Comparison of ENCODE assay signal across 1 cellular context in the genomic region with DNA sequence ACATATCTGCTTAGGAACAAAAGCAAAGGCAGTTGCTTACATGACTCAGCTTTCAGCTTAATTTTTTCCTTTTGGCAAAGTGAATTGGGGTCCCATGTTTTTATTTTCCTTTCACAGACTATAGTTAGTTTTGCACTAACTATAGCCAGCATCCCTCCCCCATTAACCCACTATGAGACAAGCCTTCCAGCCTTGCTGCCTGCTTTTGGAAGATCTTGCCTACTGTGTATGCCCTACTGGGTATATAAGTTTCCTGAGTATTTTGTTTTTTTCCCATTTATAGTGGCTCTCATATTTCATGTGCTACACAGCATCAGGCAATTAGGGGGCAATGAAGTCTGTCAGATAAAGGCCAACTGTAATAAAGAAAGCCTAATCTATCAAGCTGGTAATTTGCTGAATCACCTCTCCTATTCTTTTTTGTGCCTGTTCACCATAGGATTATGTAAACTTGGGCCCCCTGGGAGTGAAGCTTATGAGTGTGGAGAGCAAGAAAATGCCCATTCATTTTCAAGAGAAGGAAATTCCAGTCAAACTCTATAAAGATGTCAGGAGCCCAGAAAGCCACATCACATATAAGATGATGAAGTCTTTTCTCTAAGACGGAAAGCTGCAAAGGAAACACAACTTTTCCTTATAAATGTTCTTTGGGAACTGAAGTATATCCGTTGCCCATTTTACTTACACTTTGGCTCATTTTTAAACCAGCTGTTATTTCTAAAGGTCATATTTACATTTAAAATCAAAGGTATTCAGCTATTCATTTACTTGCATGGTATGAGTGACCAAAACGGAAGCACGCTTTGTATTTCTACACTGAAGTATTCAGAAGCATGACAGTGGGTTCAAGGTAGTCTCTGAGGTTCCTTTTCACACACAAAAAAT.
TF ChIP-seq lines count a peak whose summit lies in the region.

No MANE protein-coding gene starts in this region.

TF ChIP-seq in HepG2, 621 proteins besides CTCF, POLR2A, EP300 and RAD21 (continued from another document and continues in another):
- TF ChIP-seq, protein P1, sequence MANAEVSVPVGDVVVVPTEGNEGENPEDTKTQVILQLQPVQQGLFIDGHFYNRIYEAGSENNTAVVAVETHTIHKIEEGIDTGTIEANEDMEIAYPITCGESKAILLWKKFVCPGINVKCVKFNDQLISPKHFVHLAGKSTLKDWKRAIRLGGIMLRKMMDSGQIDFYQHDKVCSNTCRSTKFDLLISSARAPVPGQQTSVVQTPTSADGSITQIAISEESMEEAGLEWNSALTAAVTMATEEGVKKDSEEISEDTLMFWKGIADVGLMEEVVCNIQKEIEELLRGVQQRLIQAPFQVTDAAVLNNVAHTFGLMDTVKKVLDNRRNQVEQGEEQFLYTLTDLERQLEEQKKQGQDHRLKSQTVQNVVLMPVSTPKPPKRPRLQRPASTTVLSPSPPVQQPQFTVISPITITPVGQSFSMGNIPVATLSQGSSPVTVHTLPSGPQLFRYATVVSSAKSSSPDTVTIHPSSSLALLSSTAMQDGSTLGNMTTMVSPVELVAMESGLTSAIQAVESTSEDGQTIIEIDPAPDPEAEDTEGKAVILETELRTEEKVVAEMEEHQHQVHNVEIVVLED (CRISPR knock-in tag; IDR thresholded peaks at IDR 0.05; ENCODE audit: borderline replicate concordance) = no peak
- TF ChIP-seq IKZF1 (IDR thresholded peaks at IDR 0.05) (no peak), MZF1 (CRISPR knock-in tag; IDR thresholded peaks at IDR 0.05; ENCODE audit: borderline replicate concordance) (no peak), HNRNPH1 (optimal IDR thresholded peaks at IDR 0.05; ENCODE audit: low read depth, low read length) (no peak), NFATC3 (CRISPR knock-in tag; IDR thresholded peaks at IDR 0.05) (no peak), FIP1L1 (IDR thresholded peaks at IDR 0.05; ENCODE audit: borderline replicate concordance, insufficient read depth, low read depth, low read length) (no peak), GTF3A (CRISPR knock-in tag; conservative IDR thresholded peaks at IDR 0.05) (no peak), ZMYM2 (CRISPR knock-in tag; IDR thresholded peaks at IDR 0.05) (no peak), ZNF383 (CRISPR knock-in tag; IDR thresholded peaks at IDR 0.05; ENCODE audit: borderline replicate concordance) (no peak), FOXK1 (CRISPR knock-in tag; IDR thresholded peaks at IDR 0.05; ENCODE audit: borderline replicate concordance, low read depth) (0 out of 2 replicates have a peak, but pooled peaks have one; percentile 7), THAP11 (CRISPR knock-in tag; IDR thresholded peaks at IDR 0.05) (no peak), MTA1 (CRISPR knock-in tag; IDR thresholded peaks at IDR 0.05; ENCODE audit: borderline replicate concordance) (no peak), YEATS4 (CRISPR knock-in tag; IDR thresholded peaks at IDR 0.05; ENCODE audit: borderline replicate concordance) (no peak), TMF1 (CRISPR knock-in tag; IDR thresholded peaks at IDR 0.05; ENCODE audit: low read depth) (no peak), MEIS1 (CRISPR knock-in tag; IDR thresholded peaks at IDR 0.05; ENCODE audit: borderline replicate concordance) (no peak), ZNF382 (CRISPR knock-in tag; IDR thresholded peaks at IDR 0.05; ENCODE audit: borderline replicate concordance) (no peak), MTA3 (CRISPR knock-in tag; IDR thresholded peaks at IDR 0.05) (no peak), ZNF768 (CRISPR knock-in tag; IDR thresholded peaks at IDR 0.05) (no peak), NFE2L2 (IDR thresholded peaks at IDR 0.05; ENCODE audit: low read length) (peak; percentile 70; the same call in 1 of the 2 replicates), ZNF547 (CRISPR knock-in tag; IDR thresholded peaks at IDR 0.05) (no peak), ZNF616 (CRISPR knock-in tag; IDR thresholded peaks at IDR 0.05; ENCODE audit: low read depth) (no peak), GATAD2A (CRISPR knock-in tag; IDR thresholded peaks at IDR 0.05) (peak; percentile 66), KLF15 (CRISPR knock-in tag; IDR thresholded peaks at IDR 0.05; ENCODE audit: borderline replicate concordance) (no peak), ETV5 (CRISPR knock-in tag; IDR thresholded peaks at IDR 0.05; ENCODE audit: borderline replicate concordance) (peak; percentile 54; the same call in 1 of the 2 replicates), PTBP1 (IDR thresholded peaks at IDR 0.05; ENCODE audit: low read depth, low read length, poor library complexity, severe bottlenecking) (no peak)
- TF ChIP-seq, protein P2, sequence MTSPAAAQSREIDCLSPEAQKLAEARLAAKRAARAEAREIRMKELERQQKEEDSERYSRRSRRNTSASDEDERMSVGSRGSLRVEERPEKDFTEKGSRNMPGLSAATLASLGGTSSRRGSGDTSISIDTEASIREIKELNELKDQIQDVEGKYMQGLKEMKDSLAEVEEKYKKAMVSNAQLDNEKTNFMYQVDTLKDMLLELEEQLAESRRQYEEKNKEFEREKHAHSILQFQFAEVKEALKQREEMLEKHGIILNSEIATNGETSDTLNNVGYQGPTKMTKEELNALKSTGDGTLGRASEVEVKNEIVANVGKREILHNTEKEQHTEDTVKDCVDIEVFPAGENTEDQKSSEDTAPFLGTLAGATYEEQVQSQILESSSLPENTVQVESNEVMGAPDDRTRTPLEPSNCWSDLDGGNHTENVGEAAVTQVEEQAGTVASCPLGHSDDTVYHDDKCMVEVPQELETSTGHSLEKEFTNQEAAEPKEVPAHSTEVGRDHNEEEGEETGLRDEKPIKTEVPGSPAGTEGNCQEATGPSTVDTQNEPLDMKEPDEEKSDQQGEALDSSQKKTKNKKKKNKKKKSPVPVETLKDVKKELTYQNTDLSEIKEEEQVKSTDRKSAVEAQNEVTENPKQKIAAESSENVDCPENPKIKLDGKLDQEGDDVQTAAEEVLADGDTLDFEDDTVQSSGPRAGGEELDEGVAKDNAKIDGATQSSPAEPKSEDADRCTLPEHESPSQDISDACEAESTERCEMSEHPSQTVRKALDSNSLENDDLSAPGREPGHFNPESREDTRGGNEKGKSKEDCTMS (CRISPR knock-in tag; conservative IDR thresholded peaks at IDR 0.05) = no peak
- TF ChIP-seq, protein P3, sequence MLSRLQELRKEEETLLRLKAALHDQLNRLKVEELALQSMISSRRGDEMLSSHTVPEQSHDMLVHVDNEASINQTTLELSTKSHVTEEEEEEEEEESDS (CRISPR knock-in tag; IDR thresholded peaks at IDR 0.05; ENCODE audit: borderline replicate concordance) = no peak
- TF ChIP-seq, protein P4, sequence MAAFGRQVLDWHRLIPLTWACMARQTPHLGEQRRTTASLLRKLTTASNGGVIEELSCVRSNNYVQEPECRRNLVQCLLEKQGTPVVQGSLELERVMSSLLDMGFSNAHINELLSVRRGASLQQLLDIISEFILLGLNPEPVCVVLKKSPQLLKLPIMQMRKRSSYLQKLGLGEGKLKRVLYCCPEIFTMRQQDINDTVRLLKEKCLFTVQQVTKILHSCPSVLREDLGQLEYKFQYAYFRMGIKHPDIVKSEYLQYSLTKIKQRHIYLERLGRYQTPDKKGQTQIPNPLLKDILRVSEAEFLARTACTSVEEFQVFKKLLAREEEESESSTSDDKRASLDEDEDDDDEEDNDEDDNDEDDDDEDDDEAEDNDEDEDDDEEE (CRISPR knock-in tag; IDR thresholded peaks at IDR 0.05) = no peak
- TF ChIP-seq, protein P5, sequence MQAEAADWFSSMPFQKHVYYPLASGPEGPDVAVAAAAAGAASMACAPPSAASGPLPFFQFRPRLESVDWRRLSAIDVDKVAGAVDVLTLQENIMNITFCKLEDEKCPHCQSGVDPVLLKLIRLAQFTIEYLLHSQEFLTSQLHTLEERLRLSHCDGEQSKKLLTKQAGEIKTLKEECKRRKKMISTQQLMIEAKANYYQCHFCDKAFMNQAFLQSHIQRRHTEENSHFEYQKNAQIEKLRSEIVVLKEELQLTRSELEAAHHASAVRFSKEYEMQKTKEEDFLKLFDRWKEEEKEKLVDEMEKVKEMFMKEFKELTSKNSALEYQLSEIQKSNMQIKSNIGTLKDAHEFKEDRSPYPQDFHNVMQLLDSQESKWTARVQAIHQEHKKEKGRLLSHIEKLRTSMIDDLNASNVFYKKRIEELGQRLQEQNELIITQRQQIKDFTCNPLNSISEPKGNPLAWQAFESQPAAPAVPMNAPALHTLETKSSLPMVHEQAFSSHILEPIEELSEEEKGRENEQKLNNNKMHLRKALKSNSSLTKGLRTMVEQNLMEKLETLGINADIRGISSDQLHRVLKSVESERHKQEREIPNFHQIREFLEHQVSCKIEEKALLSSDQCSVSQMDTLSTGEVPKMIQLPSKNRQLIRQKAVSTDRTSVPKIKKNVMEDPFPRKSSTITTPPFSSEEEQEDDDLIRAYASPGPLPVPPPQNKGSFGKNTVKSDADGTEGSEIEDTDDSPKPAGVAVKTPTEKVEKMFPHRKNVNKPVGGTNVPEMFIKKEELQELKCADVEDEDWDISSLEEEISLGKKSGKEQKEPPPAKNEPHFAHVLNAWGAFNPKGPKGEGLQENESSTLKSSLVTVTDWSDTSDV (CRISPR knock-in tag; IDR thresholded peaks at IDR 0.05) = no peak
- TF ChIP-seq, protein P6, sequence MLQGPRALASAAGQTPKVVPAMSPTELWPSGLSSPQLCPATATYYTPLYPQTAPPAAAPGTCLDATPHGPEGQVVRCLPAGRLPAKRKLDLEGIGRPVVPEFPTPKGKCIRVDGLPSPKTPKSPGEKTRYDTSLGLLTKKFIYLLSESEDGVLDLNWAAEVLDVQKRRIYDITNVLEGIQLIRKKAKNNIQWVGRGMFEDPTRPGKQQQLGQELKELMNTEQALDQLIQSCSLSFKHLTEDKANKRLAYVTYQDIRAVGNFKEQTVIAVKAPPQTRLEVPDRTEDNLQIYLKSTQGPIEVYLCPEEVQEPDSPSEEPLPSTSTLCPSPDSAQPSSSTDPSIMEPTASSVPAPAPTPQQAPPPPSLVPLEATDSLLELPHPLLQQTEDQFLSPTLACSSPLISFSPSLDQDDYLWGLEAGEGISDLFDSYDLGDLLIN (CRISPR knock-in tag; IDR thresholded peaks at IDR 0.05; ENCODE audit: borderline replicate concordance) = no peak
- TF ChIP-seq, protein P7, sequence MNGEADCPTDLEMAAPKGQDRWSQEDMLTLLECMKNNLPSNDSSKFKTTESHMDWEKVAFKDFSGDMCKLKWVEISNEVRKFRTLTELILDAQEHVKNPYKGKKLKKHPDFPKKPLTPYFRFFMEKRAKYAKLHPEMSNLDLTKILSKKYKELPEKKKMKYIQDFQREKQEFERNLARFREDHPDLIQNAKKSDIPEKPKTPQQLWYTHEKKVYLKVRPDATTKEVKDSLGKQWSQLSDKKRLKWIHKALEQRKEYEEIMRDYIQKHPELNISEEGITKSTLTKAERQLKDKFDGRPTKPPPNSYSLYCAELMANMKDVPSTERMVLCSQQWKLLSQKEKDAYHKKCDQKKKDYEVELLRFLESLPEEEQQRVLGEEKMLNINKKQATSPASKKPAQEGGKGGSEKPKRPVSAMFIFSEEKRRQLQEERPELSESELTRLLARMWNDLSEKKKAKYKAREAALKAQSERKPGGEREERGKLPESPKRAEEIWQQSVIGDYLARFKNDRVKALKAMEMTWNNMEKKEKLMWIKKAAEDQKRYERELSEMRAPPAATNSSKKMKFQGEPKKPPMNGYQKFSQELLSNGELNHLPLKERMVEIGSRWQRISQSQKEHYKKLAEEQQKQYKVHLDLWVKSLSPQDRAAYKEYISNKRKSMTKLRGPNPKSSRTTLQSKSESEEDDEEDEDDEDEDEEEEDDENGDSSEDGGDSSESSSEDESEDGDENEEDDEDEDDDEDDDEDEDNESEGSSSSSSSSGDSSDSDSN (CRISPR knock-in tag; IDR thresholded peaks at IDR 0.05) = no peak
- TF ChIP-seq, protein P8, sequence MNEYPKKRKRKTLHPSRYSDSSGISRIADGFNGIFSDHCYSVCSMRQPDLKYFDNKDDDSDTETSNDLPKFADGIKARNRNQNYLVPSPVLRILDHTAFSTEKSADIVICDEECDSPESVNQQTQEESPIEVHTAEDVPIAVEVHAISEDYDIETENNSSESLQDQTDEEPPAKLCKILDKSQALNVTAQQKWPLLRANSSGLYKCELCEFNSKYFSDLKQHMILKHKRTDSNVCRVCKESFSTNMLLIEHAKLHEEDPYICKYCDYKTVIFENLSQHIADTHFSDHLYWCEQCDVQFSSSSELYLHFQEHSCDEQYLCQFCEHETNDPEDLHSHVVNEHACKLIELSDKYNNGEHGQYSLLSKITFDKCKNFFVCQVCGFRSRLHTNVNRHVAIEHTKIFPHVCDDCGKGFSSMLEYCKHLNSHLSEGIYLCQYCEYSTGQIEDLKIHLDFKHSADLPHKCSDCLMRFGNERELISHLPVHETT (CRISPR knock-in tag; conservative IDR thresholded peaks at IDR 0.05) = no peak
- TF ChIP-seq, protein P9, sequence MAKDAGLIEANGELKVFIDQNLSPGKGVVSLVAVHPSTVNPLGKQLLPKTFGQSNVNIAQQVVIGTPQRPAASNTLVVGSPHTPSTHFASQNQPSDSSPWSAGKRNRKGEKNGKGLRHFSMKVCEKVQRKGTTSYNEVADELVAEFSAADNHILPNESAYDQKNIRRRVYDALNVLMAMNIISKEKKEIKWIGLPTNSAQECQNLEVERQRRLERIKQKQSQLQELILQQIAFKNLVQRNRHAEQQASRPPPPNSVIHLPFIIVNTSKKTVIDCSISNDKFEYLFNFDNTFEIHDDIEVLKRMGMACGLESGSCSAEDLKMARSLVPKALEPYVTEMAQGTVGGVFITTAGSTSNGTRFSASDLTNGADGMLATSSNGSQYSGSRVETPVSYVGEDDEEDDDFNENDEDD (CRISPR knock-in tag; IDR thresholded peaks at IDR 0.05; ENCODE audit: borderline replicate concordance) = no peak
- TF ChIP-seq, protein P10, sequence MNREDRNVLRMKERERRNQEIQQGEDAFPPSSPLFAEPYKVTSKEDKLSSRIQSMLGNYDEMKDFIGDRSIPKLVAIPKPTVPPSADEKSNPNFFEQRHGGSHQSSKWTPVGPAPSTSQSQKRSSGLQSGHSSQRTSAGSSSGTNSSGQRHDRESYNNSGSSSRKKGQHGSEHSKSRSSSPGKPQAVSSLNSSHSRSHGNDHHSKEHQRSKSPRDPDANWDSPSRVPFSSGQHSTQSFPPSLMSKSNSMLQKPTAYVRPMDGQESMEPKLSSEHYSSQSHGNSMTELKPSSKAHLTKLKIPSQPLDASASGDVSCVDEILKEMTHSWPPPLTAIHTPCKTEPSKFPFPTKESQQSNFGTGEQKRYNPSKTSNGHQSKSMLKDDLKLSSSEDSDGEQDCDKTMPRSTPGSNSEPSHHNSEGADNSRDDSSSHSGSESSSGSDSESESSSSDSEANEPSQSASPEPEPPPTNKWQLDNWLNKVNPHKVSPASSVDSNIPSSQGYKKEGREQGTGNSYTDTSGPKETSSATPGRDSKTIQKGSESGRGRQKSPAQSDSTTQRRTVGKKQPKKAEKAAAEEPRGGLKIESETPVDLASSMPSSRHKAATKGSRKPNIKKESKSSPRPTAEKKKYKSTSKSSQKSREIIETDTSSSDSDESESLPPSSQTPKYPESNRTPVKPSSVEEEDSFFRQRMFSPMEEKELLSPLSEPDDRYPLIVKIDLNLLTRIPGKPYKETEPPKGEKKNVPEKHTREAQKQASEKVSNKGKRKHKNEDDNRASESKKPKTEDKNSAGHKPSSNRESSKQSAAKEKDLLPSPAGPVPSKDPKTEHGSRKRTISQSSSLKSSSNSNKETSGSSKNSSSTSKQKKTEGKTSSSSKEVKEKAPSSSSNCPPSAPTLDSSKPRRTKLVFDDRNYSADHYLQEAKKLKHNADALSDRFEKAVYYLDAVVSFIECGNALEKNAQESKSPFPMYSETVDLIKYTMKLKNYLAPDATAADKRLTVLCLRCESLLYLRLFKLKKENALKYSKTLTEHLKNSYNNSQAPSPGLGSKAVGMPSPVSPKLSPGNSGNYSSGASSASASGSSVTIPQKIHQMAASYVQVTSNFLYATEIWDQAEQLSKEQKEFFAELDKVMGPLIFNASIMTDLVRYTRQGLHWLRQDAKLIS (CRISPR knock-in tag; IDR thresholded peaks at IDR 0.05) = no peak
